In the genomic region with DNA sequence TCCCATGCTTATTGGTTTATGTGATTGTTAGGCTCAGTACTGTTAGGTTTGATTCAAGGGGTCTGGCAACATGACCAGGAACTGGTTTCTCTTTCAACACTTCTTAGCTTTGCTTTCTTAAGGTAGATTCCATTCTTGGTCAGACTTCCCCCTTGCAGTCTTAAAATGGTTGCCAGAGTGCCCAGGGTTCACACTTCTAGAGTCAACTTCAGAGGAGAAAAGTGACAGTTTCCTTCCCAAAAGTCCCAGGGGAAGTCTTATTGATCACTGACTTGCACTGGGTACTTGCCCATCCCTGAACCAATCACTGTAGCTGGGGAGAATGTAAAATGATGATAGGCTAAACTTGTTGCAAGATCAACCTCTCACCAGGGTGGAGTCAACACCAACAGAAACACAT, we compare ENCODE assay signal across 19 cellular contexts. TPM values are rescaled to one million over a fixed set of nuclear protein-coding genes. Genes with fewer than 3 reads are reported as not detected.
DNase-seq lines count a peak whose midpoint lies in the region; ATAC-seq, FAIRE-seq and TF ChIP-seq lines count a peak whose summit lies in the region.
"Had no signal": no experiment of that assay in that cellular context is flagged by ENCODE, and none has a peak within 500 bp of the region (broad histone marks: within the 10 kb centered on the region; RNA-seq: fewer than 3 reads in every experiment).

No MANE protein-coding gene starts in this region.

- FAIRE-seq in GM12878 (lab: Jason Lieb, UNC), result no peak

- SMC1A ChIA-PET in GM12878 (lab: Charles Lee; ENCODE audit: uncharacterized antibody, unreplicated experiment), result interaction anchor here (0.6 to 2.5 kb wide), 10 partner anchors 13 to 150 kb away, joined by 3 to 14 read pairs (median 4); a partner anchor contains a TSS

- H3K4me1 ChIP-seq in GM12878 (ENCODE audit: control insufficient read depth, insufficient read depth, low read length), result peaks cover 22% of the 10 kb centered on the region
- H3K4me1 ChIP-seq: body of pancreas, testis had no signal

- peak overlapping the region; percentile 45 for H3K27ac ChIP-seq in GM12878 (ENCODE audit: control insufficient read depth, insufficient read depth)
- H3K27ac ChIP-seq: body of pancreas, epithelial cell of prostate, gastrocnemius medialis, sigmoid colon, testis had no signal

- intact Hi-C loops in GM12878 (cut with micrococcal nuclease; ENCODE audit: unreplicated experiment), result no loop called here

- H3K27me3 ChIP-seq in GM12878 (replicated peaks in 1 of 2; ENCODE audit: control insufficient read depth in 2 of 2, insufficient read depth in 2 of 2, low read length in 1 of 2), result no peaks in the 10 kb centered on the region
- H3K27me3 ChIP-seq: body of pancreas, gastrocnemius medialis, MG63, sigmoid colon, testis had no signal

- H3K4me3 ChIP-seq in GM12878, result 0 out of 2 replicates have a peak overlapping the region, but pooled peaks have one; percentile 4
- H3K4me3 ChIP-seq: body of pancreas, gastrocnemius medialis, MG63, sigmoid colon, testis had no signal

- TF ChIP-seq CTCF in GM12878 (IDR thresholded peaks at IDR 0.05 in 2 of 3, conservative IDR thresholded peaks at IDR 0.05 in 1 of 3; ENCODE audit: control insufficient read depth in 2 of 3, extremely low read depth in 1 of 3, insufficient read depth in 1 of 3, low read depth in 3 of 3, low read length in 3 of 3), result no peak

- H2AFZ ChIP-seq in GM12878 (ENCODE audit: control insufficient read depth, low read depth, low read length), result no peak overlapping the region

- peak in 1 of 2 experiments; percentile 22; a peak in 1 of 4 replicates for TF ChIP-seq EP300 in GM12878 (IDR thresholded peaks at IDR 0.05; ENCODE audit: borderline replicate concordance in 1 of 2, control insufficient read depth in 1 of 2, low read depth in 2 of 2, low read length in 2 of 2)

- CTCF ChIA-PET in GM12878 (lab: Yijun Ruan, JAX), result interaction anchor here (0.6 to 2.2 kb wide), 6 partner anchors 13 to 72 kb away, joined by 3 to 12 read pairs (median 3); a partner anchor contains a TSS

- TF ChIP-seq POLR2A in GM12878 (IDR thresholded peaks at IDR 0.05; ENCODE audit: low read depth, low read length), result no peak

- no peaks in the 10 kb centered on the region for H4K20me1 ChIP-seq in GM12878 (ENCODE audit: control insufficient read depth, insufficient read depth)

- no peak overlapping the region for H3K9ac ChIP-seq in GM12878 (ENCODE audit: control insufficient read depth, insufficient read depth, low read length)

- no peaks in the 10 kb centered on the region; the same call in 1 of the 2 replicates for H3K79me2 ChIP-seq in GM12878 (ENCODE audit: control insufficient read depth, insufficient read depth, low read length)

- in situ Hi-C loops in GM12878 (cut with MboI), result no loop called here

- peaks cover 16 to 38% of the 10 kb centered on the region in 2 experiments for H3K36me3 ChIP-seq in GM12878 (ENCODE audit: control insufficient read depth in 2 of 2, insufficient read depth in 2 of 2, low read length in 1 of 2)

- ATAC-seq in GM18502 (IDR thresholded peaks at IDR 0.05; ENCODE audit: poor library complexity, unreplicated experiment), result peak; percentile 56
- peak; percentile 62 for ATAC-seq in GM19023 (IDR thresholded peaks at IDR 0.05; ENCODE audit: unreplicated experiment)
- peak; percentile 66 for ATAC-seq in HG02642 (IDR thresholded peaks at IDR 0.05; ENCODE audit: poor library complexity, unreplicated experiment)
- ATAC-seq in GM12878, result peak; percentile 85
- ATAC-seq in HG03175 (IDR thresholded peaks at IDR 0.05; ENCODE audit: unreplicated experiment), result no peak
- ATAC-seq: body of pancreas, gastrocnemius medialis had no signal

- RAD21 ChIA-PET in GM12878 (lab: Charles Lee; ENCODE audit: unreplicated experiment), result interaction anchor here (0.9 to 2.2 kb wide), 10 partner anchors 9 to 72 kb away, joined by 3 to 10 read pairs (median 6); a partner anchor contains a TSS

- no TSS peak for BruUV-seq in GM12878 (replicated peaks; lab: Mats Ljungman, UMichigan)

- POLR2A ChIA-PET in GM12878 (lab: Charles Lee), result interaction anchor here (0.5 to 3.0 kb wide), 12 partner anchors 12 to 227 kb away, joined by 3 to 13 read pairs (median 4); a partner anchor contains a TSS

- H3K4me2 ChIP-seq in GM12878 (ENCODE audit: control insufficient read depth, insufficient read depth), result no peak overlapping the region

- DNase-seq in GM12878 (ENCODE audit: low read depth, low spot score) (peak; percentile 63), NCI-H2081 treated with DMSO at 0.1 percent for 48 hours (lab: John Stamatoyannopoulos, UW) (no peak), midbrain (lab: John Stamatoyannopoulos, UW) (no peak)
- DNase-seq: activated CD4-positive, CD25-positive, alpha-beta regulatory T cell treated with anti-CD3 and anti-CD28 coated beads, Interleukin-2, amount 50 U/mL, for 72 hours; activated naive CD4-positive, alpha-beta T cell treated with anti-CD3 and anti-CD28 coated beads, Interleukin-2, amount 10 ng/mL, durations not matched to agents 7 days and 5 days; body of pancreas; gastrocnemius medialis; MG63; NCI-H187 treated with DMSO at 0.1 percent for 48 hours; NCI-H510A treated with DMSO at 0.1 percent for 48 hours; SHP77 treated with DMSO at 0.1 percent for 48 hours; sigmoid colon; stimulated activated CD4-positive, alpha-beta T cell treated with anti-CD3 and anti-CD28 coated beads, Interleukin-1b, Interleukin-23, amount 100 ng/mL, for 48 hours; testis had no signal

- peaks cover 5% of the 10 kb centered on the region; the same call in 1 of the 3 replicates for H3K9me3 ChIP-seq in GM12878 (replicated peaks; ENCODE audit: control insufficient read depth, insufficient read depth, low read length)
- H3K9me3 ChIP-seq: body of pancreas, gastrocnemius medialis, MG63, sigmoid colon, testis had no signal

- no peak for TF ChIP-seq RAD21 in GM12878 (IDR thresholded peaks at IDR 0.05; ENCODE audit: insufficient read depth, low read depth, low read length)

TF ChIP-seq in GM12878, 131 proteins besides CTCF, POLR2A, EP300 and RAD21 (continues in another document):
- no peak for TF ChIP-seq HDAC6 (IDR thresholded peaks at IDR 0.05; ENCODE audit: unreplicated experiment)
- TF ChIP-seq, protein P1, sequence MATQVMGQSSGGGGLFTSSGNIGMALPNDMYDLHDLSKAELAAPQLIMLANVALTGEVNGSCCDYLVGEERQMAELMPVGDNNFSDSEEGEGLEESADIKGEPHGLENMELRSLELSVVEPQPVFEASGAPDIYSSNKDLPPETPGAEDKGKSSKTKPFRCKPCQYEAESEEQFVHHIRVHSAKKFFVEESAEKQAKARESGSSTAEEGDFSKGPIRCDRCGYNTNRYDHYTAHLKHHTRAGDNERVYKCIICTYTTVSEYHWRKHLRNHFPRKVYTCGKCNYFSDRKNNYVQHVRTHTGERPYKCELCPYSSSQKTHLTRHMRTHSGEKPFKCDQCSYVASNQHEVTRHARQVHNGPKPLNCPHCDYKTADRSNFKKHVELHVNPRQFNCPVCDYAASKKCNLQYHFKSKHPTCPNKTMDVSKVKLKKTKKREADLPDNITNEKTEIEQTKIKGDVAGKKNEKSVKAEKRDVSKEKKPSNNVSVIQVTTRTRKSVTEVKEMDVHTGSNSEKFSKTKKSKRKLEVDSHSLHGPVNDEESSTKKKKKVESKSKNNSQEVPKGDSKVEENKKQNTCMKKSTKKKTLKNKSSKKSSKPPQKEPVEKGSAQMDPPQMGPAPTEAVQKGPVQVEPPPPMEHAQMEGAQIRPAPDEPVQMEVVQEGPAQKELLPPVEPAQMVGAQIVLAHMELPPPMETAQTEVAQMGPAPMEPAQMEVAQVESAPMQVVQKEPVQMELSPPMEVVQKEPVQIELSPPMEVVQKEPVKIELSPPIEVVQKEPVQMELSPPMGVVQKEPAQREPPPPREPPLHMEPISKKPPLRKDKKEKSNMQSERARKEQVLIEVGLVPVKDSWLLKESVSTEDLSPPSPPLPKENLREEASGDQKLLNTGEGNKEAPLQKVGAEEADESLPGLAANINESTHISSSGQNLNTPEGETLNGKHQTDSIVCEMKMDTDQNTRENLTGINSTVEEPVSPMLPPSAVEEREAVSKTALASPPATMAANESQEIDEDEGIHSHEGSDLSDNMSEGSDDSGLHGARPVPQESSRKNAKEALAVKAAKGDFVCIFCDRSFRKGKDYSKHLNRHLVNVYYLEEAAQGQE (IDR thresholded peaks at IDR 0.05; ENCODE audit: low read depth, low read length), result no peak
- TF ChIP-seq MTA2 (IDR thresholded peaks at IDR 0.05; ENCODE audit: low read depth), result no peak
- TF ChIP-seq ASH2L (IDR thresholded peaks at IDR 0.05; ENCODE audit: borderline replicate concordance, low read depth), result no peak
- TF ChIP-seq EED (IDR thresholded peaks at IDR 0.05; ENCODE audit: low read depth), result no peak
- no peak for TF ChIP-seq CREB1 (IDR thresholded peaks at IDR 0.05; ENCODE audit: low read depth)
- peak; percentile 51 for TF ChIP-seq RUNX3 (IDR thresholded peaks at IDR 0.05; ENCODE audit: low read length)
- TF ChIP-seq CBX5 (IDR thresholded peaks at IDR 0.05; ENCODE audit: low read depth), result no peak
- TF ChIP-seq NFYA (IDR thresholded peaks at IDR 0.05; ENCODE audit: borderline replicate concordance, low read depth, low read length), result no peak
- no peak for TF ChIP-seq SP1 (IDR thresholded peaks at IDR 0.05; ENCODE audit: low read depth, low read length)

RNA-seq across cellular contexts. Expression of a gene that starts 14.1 kb away (rescaled TPM):
- total RNA-seq in GM12878 (2013; cell fraction: nucleolus; rRNA removed), result 159 and 160 TPM in 2 replicates
- total RNA-seq in GM12878 (2014; rRNA removed) (70.6 and 76.8 TPM in 2 replicates), GM12878 (2014; rRNA removed; fragmentation: Illumina TruSeq; extraction: Trizol) (40.5 and 44.9 TPM in 2 replicates), GM12878 (2021) (103 and 112 TPM in 2 replicates)
- 27.7 TPM for polyA plus RNA-seq in GM12878 (2011; ENCODE audit: low read depth)
- polyA plus RNA-seq in GM12878 (2011; rRNA removed) (35.1 and 70.0 TPM in 2 replicates), GM12878 (2014; fragmentation: Illumina TruSeq; extraction: Trizol) (41.3 and 72.2 TPM in 2 replicates), GM12878 (2014; fragmentation: Nextera tagmentation; extraction: Ambion mirVana) (10 to 100 TPM; 49.1 to 73.6 TPM), GM12878 (2014; rRNA removed) (65.1 and 74.2 TPM in 2 replicates), GM12878 (2016; fragmentation: Nextera tagmentation; extraction: Ambion mirVana) (100 to 1,000 TPM; 170 to 177 TPM)
- polyA plus RNA-seq in GM12878 (2011; cell fraction: cytosol; rRNA removed), result 57.3 and 68.0 TPM in 2 replicates
- polyA plus RNA-seq in GM12878 (2011; cell fraction: nucleus; rRNA removed), result 69.0 and 72.8 TPM in 2 replicates
- 39.3 and 54.1 TPM in 2 replicates for polyA plus RNA-seq in GM12878 (2012)
- 66.8 and 76.8 TPM in 2 replicates for polyA minus RNA-seq in GM12878 (2011; rRNA and poly(A)+ RNA removed)
- 23.4 and 24.0 TPM in 2 replicates for polyA minus RNA-seq in GM12878 (2011; cell fraction: cytosol; rRNA and poly(A)+ RNA removed)
- polyA minus RNA-seq in GM12878 (2011; cell fraction: nucleus; rRNA and poly(A)+ RNA removed), result 47.8 and 90.9 TPM in 2 replicates
